ENCODE assay signal across 8 cellular contexts in the genomic region with DNA sequence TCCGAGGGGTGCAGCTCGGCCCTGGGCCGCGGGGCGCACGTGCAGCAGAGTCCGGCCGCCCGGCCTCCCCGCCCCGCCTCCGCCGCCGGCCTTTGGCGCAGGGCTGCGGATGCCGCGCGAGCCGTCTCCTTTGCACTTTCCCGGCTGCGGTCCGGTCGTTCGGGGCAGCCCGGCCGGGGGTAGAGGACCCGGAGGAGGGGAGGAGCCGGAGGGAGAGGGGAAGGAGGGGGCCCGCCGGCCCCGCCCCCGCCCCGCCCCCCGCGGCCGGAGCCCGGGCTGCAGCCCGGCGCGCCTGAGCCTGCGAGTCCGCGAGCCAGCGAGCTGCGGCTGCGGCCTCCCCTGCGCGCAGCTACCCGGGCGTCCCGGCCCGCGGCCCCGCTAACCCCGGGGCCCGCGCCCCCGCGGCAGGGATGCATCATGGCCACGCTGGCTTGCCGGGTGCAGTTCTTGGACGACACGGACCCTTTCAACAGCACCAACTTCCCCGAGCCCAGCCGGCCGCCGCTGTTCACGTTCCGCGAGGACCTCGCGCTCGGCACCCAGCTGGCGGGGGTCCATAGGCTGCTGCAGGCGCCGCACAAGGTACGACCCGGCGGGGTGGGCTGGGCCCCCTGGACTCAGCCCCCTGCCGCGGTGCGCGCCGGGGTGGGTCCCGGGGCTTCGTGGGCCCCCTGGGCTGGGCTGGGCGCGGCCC. TPM values are rescaled to one million over a fixed set of nuclear protein-coding genes. Genes with fewer than 3 reads are reported as not detected.
DNase-seq lines count a peak whose midpoint lies in the region; ATAC-seq and TF ChIP-seq lines count a peak whose summit lies in the region.

A gene (plus strand): TSS at position 295 of the 694 bp plus-strand sequence. CDS start 123 bp downstream, at position 418.

- intact Hi-C loops in activated CD4-positive, alpha-beta T cell treated with anti-CD3 and anti-CD28 coated beads for 36 hours (cut with DNase I, micrococcal nuclease): loop anchor here in 1 of 2 experiments (5.0 kb wide), 1 partner anchor 275 kb away; no protein-coding TSS in a partner anchor
- intact Hi-C loops in activated CD4-positive, alpha-beta T cell treated with anti-CD3 and anti-CD28 coated beads, Interleukin-2, amount 10 ng/mL, durations not matched to agents 24 days and 14 days (cut with micrococcal nuclease): no loop called here

- in situ Hi-C loops in astrocyte of the cerebellum (cut with HindIII; ENCODE audit: low sequenced_read_pairs): no loop called here

- CTCF ChIA-PET in activated CD4-positive, alpha-beta T cell treated with anti-CD3 and anti-CD28 coated beads for 36 hours (lab: Charles Lee): interaction anchor here (1.7 kb wide), 1 partner anchor 13 kb away, joined by 5 read pairs; no protein-coding TSS in a partner anchor

- TF ChIP-seq CTCF in astrocyte of the cerebellum (IDR thresholded peaks at IDR 0.05; ENCODE audit: low read depth, low read length, missing control alignments): no peak

- H3K4me3 Mint-ChIP-seq in activated CD4-positive, alpha-beta T cell treated with anti-CD3 and anti-CD28 coated beads for 36 hours: peak within 1 kb of the TSS; percentile 25
- H3K4me3 Mint-ChIP-seq in activated CD4-positive, alpha-beta T cell treated with anti-CD3 and anti-CD28 coated beads, Interleukin-2, amount 10 ng/mL, durations not matched to agents 24 days and 14 days: no peak within 1 kb of the TSS

- peak; percentile 45 for DNase-seq in activated CD4-positive, alpha-beta T cell treated with anti-CD3 and anti-CD28 coated beads for 36 hours
- DNase-seq in activated CD4-positive, alpha-beta T cell treated with anti-CD3 and anti-CD28 coated beads, Interleukin-2, amount 10 ng/mL, durations not matched to agents 24 days and 14 days: no peak
- DNase-seq in H7 (peak; percentile 99), NCI-H1105 treated with DMSO at 0.1 percent for 48 hours (lab: John Stamatoyannopoulos, UW) (peak; percentile 70), astrocyte of the cerebellum (ENCODE audit: low read depth) (no peak), hippocampal formation (lab: John Stamatoyannopoulos, UW) (peak; percentile 19 to 49), putamen (ENCODE audit: low spot score) (peak; percentile 34), NCI-H2107 treated with DMSO at 0.1 percent for 48 hours (lab: John Stamatoyannopoulos, UW; ENCODE audit: unreplicated experiment) (no peak)

- no peaks in the 10 kb centered on the region for H3K4me1 Mint-ChIP-seq in activated CD4-positive, alpha-beta T cell treated with anti-CD3 and anti-CD28 coated beads for 36 hours
- H3K4me1 Mint-ChIP-seq in activated CD4-positive, alpha-beta T cell treated with anti-CD3 and anti-CD28 coated beads, Interleukin-2, amount 10 ng/mL, durations not matched to agents 24 days and 14 days: no peaks in the 10 kb centered on the region

- POLR2A ChIA-PET in activated CD4-positive, alpha-beta T cell treated with anti-CD3 and anti-CD28 coated beads for 36 hours (lab: Charles Lee): no interaction called here

- H3K36me3 Mint-ChIP-seq in activated CD4-positive, alpha-beta T cell treated with anti-CD3 and anti-CD28 coated beads for 36 hours (ENCODE audit: low read depth): no peaks in the 10 kb centered on the region
- no peaks in the 10 kb centered on the region for H3K36me3 Mint-ChIP-seq in activated CD4-positive, alpha-beta T cell treated with anti-CD3 and anti-CD28 coated beads, Interleukin-2, amount 10 ng/mL, durations not matched to agents 24 days and 14 days (ENCODE audit: low read depth)

- H3K27me3 Mint-ChIP-seq in activated CD4-positive, alpha-beta T cell treated with anti-CD3 and anti-CD28 coated beads for 36 hours: peaks cover 22% of the 10 kb centered on the region
- peaks cover 27% of the 10 kb centered on the region for H3K27me3 Mint-ChIP-seq in activated CD4-positive, alpha-beta T cell treated with anti-CD3 and anti-CD28 coated beads, Interleukin-2, amount 10 ng/mL, durations not matched to agents 24 days and 14 days

- H3K27ac Mint-ChIP-seq in activated CD4-positive, alpha-beta T cell treated with anti-CD3 and anti-CD28 coated beads for 36 hours: no peak within 1 kb of the TSS
- no peak within 1 kb of the TSS for H3K27ac Mint-ChIP-seq in activated CD4-positive, alpha-beta T cell treated with anti-CD3 and anti-CD28 coated beads, Interleukin-2, amount 10 ng/mL, durations not matched to agents 24 days and 14 days

- H3K9me3 Mint-ChIP-seq in activated CD4-positive, alpha-beta T cell treated with anti-CD3 and anti-CD28 coated beads for 36 hours (ENCODE audit: low read depth): no peaks in the 10 kb centered on the region
- no peaks in the 10 kb centered on the region for H3K9me3 Mint-ChIP-seq in activated CD4-positive, alpha-beta T cell treated with anti-CD3 and anti-CD28 coated beads, Interleukin-2, amount 10 ng/mL, durations not matched to agents 24 days and 14 days

- peaks cover 61% of the 10 kb centered on the region for H3K27me3 ChIP-seq in H7 (ENCODE audit: control insufficient read depth, insufficient read depth, low read length)

- no peaks in the 10 kb centered on the region for H3K36me3 ChIP-seq in H7 (replicated peaks; ENCODE audit: control insufficient read depth, insufficient read depth, low read length)

- H3K4me3 ChIP-seq in H7 (ENCODE audit: insufficient read depth, low read depth, low read length): peak within 1 kb of the TSS; percentile 68
- H3K4me3 ChIP-seq in astrocyte of the cerebellum (ENCODE audit: low read depth, low read length): peak within 1 kb of the TSS; percentile 73

- peak; percentile 44 for ATAC-seq in activated CD4-positive, alpha-beta T cell treated with anti-CD3 and anti-CD28 coated beads for 36 hours

RNA-seq across cellular contexts. Expression of the gene that starts here (rescaled TPM):
- total RNA-seq in activated CD4-positive, alpha-beta T cell treated with anti-CD3 and anti-CD28 coated beads for 36 hours: not detected
- total RNA-seq in activated CD4-positive, alpha-beta T cell treated with anti-CD3 and anti-CD28 coated beads, Interleukin-2, amount 10 ng/mL, durations not matched to agents 24 days and 14 days: not detected in 2 replicates
- total RNA-seq in H7 (2014; rRNA removed; shearing (Covaris generic)): 1.8 and 2.1 TPM in 2 replicates

Comparison
In these comparisons a context has a peak if more than half of its experiments do, and no peak if none do; other contexts are left out.
1. Peak in DNase-seq and ATAC-seq in activated CD4-positive, alpha-beta T cell treated with anti-CD3 and anti-CD28 coated beads for 36 hours; RNA of the gene not detected or under 1 TPM.
2. DNase-seq: peak in H7 (single experiment), NCI-H1105 treated with DMSO at 0.1 percent for 48 hours (single experiment), hippocampal formation (2 of 2) and putamen (single experiment); none in activated CD4-positive, alpha-beta T cell treated with anti-CD3 and anti-CD28 coated beads, Interleukin-2, amount 10 ng/mL, durations not matched to agents 24 days and 14 days (single experiment), astrocyte of the cerebellum (single experiment) and NCI-H2107 treated with DMSO at 0.1 percent for 48 hours (single experiment).